1 cellular context compared by ENCODE assay signal in the genomic region with DNA sequence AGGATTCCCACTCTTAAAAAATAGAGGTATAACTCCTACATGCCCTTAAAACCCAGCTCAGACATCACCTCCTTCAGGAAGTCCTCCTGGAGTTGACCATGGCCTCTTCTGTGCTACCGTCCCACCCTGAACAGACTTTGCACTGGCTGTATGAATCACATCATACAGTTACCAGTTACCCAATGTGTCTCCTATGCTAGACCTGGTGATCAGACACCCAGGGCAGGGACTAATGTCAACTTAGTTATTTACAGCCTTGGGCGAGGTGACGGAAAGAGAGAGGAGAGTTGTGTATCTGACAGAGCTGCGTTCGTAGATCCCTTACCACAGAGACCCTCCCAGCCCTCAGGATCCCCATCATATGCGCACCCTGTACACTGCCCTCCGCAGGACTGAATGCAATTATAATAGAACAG.
TF ChIP-seq lines count a peak whose summit lies in the region.

No MANE protein-coding gene starts in this region.

TF ChIP-seq in GM23338, 12 proteins besides CTCF, POLR2A, EP300 and RAD21 (continued from another document):
- TF ChIP-seq, protein P1, sequence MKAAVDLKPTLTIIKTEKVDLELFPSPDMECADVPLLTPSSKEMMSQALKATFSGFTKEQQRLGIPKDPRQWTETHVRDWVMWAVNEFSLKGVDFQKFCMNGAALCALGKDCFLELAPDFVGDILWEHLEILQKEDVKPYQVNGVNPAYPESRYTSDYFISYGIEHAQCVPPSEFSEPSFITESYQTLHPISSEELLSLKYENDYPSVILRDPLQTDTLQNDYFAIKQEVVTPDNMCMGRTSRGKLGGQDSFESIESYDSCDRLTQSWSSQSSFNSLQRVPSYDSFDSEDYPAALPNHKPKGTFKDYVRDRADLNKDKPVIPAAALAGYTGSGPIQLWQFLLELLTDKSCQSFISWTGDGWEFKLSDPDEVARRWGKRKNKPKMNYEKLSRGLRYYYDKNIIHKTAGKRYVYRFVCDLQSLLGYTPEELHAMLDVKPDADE (IDR thresholded peaks at IDR 0.05) = no peak
- TF ChIP-seq, protein P2, sequence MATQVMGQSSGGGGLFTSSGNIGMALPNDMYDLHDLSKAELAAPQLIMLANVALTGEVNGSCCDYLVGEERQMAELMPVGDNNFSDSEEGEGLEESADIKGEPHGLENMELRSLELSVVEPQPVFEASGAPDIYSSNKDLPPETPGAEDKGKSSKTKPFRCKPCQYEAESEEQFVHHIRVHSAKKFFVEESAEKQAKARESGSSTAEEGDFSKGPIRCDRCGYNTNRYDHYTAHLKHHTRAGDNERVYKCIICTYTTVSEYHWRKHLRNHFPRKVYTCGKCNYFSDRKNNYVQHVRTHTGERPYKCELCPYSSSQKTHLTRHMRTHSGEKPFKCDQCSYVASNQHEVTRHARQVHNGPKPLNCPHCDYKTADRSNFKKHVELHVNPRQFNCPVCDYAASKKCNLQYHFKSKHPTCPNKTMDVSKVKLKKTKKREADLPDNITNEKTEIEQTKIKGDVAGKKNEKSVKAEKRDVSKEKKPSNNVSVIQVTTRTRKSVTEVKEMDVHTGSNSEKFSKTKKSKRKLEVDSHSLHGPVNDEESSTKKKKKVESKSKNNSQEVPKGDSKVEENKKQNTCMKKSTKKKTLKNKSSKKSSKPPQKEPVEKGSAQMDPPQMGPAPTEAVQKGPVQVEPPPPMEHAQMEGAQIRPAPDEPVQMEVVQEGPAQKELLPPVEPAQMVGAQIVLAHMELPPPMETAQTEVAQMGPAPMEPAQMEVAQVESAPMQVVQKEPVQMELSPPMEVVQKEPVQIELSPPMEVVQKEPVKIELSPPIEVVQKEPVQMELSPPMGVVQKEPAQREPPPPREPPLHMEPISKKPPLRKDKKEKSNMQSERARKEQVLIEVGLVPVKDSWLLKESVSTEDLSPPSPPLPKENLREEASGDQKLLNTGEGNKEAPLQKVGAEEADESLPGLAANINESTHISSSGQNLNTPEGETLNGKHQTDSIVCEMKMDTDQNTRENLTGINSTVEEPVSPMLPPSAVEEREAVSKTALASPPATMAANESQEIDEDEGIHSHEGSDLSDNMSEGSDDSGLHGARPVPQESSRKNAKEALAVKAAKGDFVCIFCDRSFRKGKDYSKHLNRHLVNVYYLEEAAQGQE (IDR thresholded peaks at IDR 0.05; ENCODE audit: unreplicated experiment) = no peak
- TF ChIP-seq JUNB (IDR thresholded peaks at IDR 0.05; ENCODE audit: unreplicated experiment) = no peak
- TF ChIP-seq NANOG (IDR thresholded peaks at IDR 0.05; ENCODE audit: borderline replicate concordance) = no peak
- no peak for TF ChIP-seq CREB1 (CRISPR knock-in tag; IDR thresholded peaks at IDR 0.05; ENCODE audit: low read depth)
- TF ChIP-seq POLR2AphosphoS5 (IDR thresholded peaks at IDR 0.05; ENCODE audit: low read depth) = no peak
- no peak for TF ChIP-seq EZH2 (IDR thresholded peaks at IDR 0.05; ENCODE audit: low read depth, unreplicated experiment)
- TF ChIP-seq ZNF331 (CRISPR knock-in tag; IDR thresholded peaks at IDR 0.05; ENCODE audit: low read depth) = no peak
- TF ChIP-seq ZNF114 (CRISPR knock-in tag; IDR thresholded peaks at IDR 0.05) = no peak
TF ChIP-seq in GM23338: peak in this region for 0.
